19 cellular contexts compared by ENCODE assay signal in the genomic region with DNA sequence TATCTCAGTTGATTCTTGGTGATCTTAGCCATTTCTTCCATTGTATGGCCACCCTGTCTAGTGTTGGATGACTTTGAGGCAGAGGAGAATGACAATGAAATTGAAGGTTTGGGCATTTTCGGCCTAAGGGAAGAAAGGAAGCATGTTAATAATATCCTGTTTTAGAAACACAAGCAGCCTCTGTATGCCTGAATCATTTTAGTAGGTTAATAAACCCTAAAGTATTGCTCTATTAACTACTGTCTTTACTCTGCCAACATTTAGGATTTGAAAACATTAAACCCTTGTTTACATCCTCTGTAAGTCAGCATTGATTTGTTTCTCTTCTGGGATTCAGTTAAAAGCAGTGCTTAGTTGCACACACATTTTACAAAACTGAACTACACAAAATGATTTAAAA.
DNase-seq lines count a peak whose midpoint lies in the region; ATAC-seq and TF ChIP-seq lines count a peak whose summit lies in the region.
"Had no signal": no experiment of that assay in that cellular context is flagged by ENCODE, and none has a peak within 500 bp of the region (broad histone marks: within the 10 kb centered on the region; RNA-seq: fewer than 3 reads in every experiment).

No MANE protein-coding gene starts in this region.

- H3K9me3 Mint-ChIP-seq in nephron (no peaks in the 10 kb centered on the region), glutamatergic neuron (ENCODE audit: unreplicated experiment) (no peaks in the 10 kb centered on the region), Calu3 (ENCODE audit: low read depth, unreplicated experiment) (no peaks in the 10 kb centered on the region)
- H3K9me3 Mint-ChIP-seq: CD4-positive, alpha-beta T cell; IgD-negative memory B cell had no signal

- no peak overlapping the region for H3K9ac ChIP-seq in SK-N-MC (ENCODE audit: insufficient read length)
- H3K9ac ChIP-seq: BLaER1 had no signal

- H3K27me3 ChIP-seq in transverse colon: no peaks in the 10 kb centered on the region
- no peaks in the 10 kb centered on the region for H3K27me3 ChIP-seq in upper lobe of right lung
- no peaks in the 10 kb centered on the region for H3K27me3 ChIP-seq in SJCRH30
- H3K27me3 ChIP-seq: BLaER1 had no signal

- no peak for ATAC-seq in upper lobe of right lung
- ATAC-seq: A549, HCT116 had no signal

- WGBS in transverse colon (ENCODE audit: low coverage in 1 of 2), 2 donors: 46% methylated on average over 1 of the region's 1 CpG; no CpG with 5 or more reads in 1 of the 2 donors

- TF ChIP-seq EP300 in transverse colon (IDR thresholded peaks at IDR 0.05; ENCODE audit: low read depth): no peak

- POLR2A ChIA-PET in HEK293 (lab: Yijun Ruan, JAX): no interaction called here

- TF ChIP-seq CTCF in HEK293 (tag by site-specific recombination; IDR thresholded peaks at IDR 0.05) (no peak), nephron (IDR thresholded peaks at IDR 0.05; ENCODE audit: unreplicated experiment in 3 of 3) (no peak), transverse colon (IDR thresholded peaks at IDR 0.05) (no peak), upper lobe of right lung (IDR thresholded peaks at IDR 0.05) (no peak), glutamatergic neuron (IDR thresholded peaks at IDR 0.05; ENCODE audit: partially characterized antibody, unreplicated experiment) (no peak), Calu3 (IDR thresholded peaks at IDR 0.05; ENCODE audit: unreplicated experiment) (no peak)

- H3K9me3 ChIP-seq in HEK293 (ENCODE audit: control insufficient read depth, insufficient read depth, low read depth, low read length) (no peaks in the 10 kb centered on the region), SK-N-MC (ENCODE audit: low read depth, low read length) (no peaks in the 10 kb centered on the region), transverse colon (no peaks in the 10 kb centered on the region), upper lobe of right lung (no peaks in the 10 kb centered on the region), SJCRH30 (replicated peaks) (no peaks in the 10 kb centered on the region)
- H3K9me3 ChIP-seq: A549, BLaER1, Caco-2 had no signal

- H3K4me3 ChIP-seq in HEK293 (ENCODE audit: low read depth, low read length) (no peak overlapping the region), SK-N-MC (peak overlapping the region; percentile 38), transverse colon (no peak overlapping the region), upper lobe of right lung (no peak overlapping the region), SJCRH30 (no peak overlapping the region)
- H3K4me3 ChIP-seq: A549, BLaER1 had no signal

- H3K27ac Mint-ChIP-seq in nephron (peak overlapping the region; percentile 27 to 60 (median 53)), glutamatergic neuron (ENCODE audit: unreplicated experiment) (no peak overlapping the region), Calu3 (ENCODE audit: unreplicated experiment) (no peak overlapping the region)
- H3K27ac Mint-ChIP-seq: CD4-positive, alpha-beta T cell; IgD-negative memory B cell had no signal

- H3K4me1 Mint-ChIP-seq in nephron (peaks cover 62% of the 10 kb centered on the region), glutamatergic neuron (ENCODE audit: low read depth, unreplicated experiment) (peaks cover 5% of the 10 kb centered on the region), Calu3 (ENCODE audit: low read depth, unreplicated experiment) (no peaks in the 10 kb centered on the region)
- H3K4me1 Mint-ChIP-seq: IgD-negative memory B cell had no signal

- DNase-seq in SK-N-MC (ENCODE audit: low read depth, low spot score) (no peak), transverse colon (no peak), upper lobe of right lung (no peak), glutamatergic neuron (no peak), SJCRH30 (no peak), Calu3 (no peak)
- DNase-seq: Caco-2; CD4-positive, alpha-beta T cell; DMS153; GOT3; NCI-H2171; NCI-H524 treated with DMSO at 0.1 percent for 48 hours; OCI-M1 had no signal

- in situ Hi-C loops in transverse colon (cut with MboI; ENCODE audit: low pct_ligation_motif_present in 1 of 4, low pct_unique_long_range_greater_than_20kb in 1 of 4, low sequenced_read_pairs in 3 of 4): no loop called here

- BruUV-seq in Calu3 (replicated peaks; lab: Mats Ljungman, UMichigan): no TSS peak

- H3K27me3 Mint-ChIP-seq in nephron (ENCODE audit: low read depth) (no peaks in the 10 kb centered on the region), glutamatergic neuron (ENCODE audit: unreplicated experiment) (no peaks in the 10 kb centered on the region), Calu3 (ENCODE audit: unreplicated experiment) (no peaks in the 10 kb centered on the region)
- H3K27me3 Mint-ChIP-seq: IgD-negative memory B cell had no signal

- H3K27ac ChIP-seq in HEK293 (ENCODE audit: extremely low read depth, low read depth, low read length) (no peak overlapping the region), SK-N-MC (peak overlapping the region; percentile 22), transverse colon (peak overlapping the region; percentile 22 to 57 (median 30)), upper lobe of right lung (no peak overlapping the region), SJCRH30 (no peak overlapping the region)
- H3K27ac ChIP-seq: A549, BLaER1 had no signal

- no peaks in the 10 kb centered on the region for H3K36me3 ChIP-seq in HEK293 (ENCODE audit: control insufficient read depth in 2 of 2, insufficient read depth in 1 of 2, low read length in 2 of 2)
- H3K36me3 ChIP-seq in SK-N-MC (ENCODE audit: insufficient read depth, low read length): no peaks in the 10 kb centered on the region
- no peaks in the 10 kb centered on the region for H3K36me3 ChIP-seq in transverse colon
- H3K36me3 ChIP-seq in upper lobe of right lung: no peaks in the 10 kb centered on the region
- H3K36me3 ChIP-seq in SJCRH30: no peaks in the 10 kb centered on the region
- H3K36me3 ChIP-seq: BLaER1 had no signal

- H3K4me3 Mint-ChIP-seq in nephron (no peak overlapping the region), glutamatergic neuron (ENCODE audit: unreplicated experiment) (no peak overlapping the region), Calu3 (ENCODE audit: low read depth, unreplicated experiment) (no peak overlapping the region)
- H3K4me3 Mint-ChIP-seq: CD4-positive, alpha-beta T cell; IgD-negative memory B cell had no signal

- H3K4me1 ChIP-seq in HEK293 (ENCODE audit: control insufficient read depth, insufficient read depth, low read length) (peaks cover 58% of the 10 kb centered on the region), transverse colon (peaks cover 13 to 71% (median 44%) of the 10 kb centered on the region in 4 donors), upper lobe of right lung (peaks cover 11% of the 10 kb centered on the region), SJCRH30 (no peaks in the 10 kb centered on the region)
- H3K4me1 ChIP-seq: BLaER1 had no signal

- H3K36me3 Mint-ChIP-seq in nephron (ENCODE audit: low read depth) (no peaks in the 10 kb centered on the region), glutamatergic neuron (ENCODE audit: unreplicated experiment) (no peaks in the 10 kb centered on the region), Calu3 (ENCODE audit: insufficient read depth, unreplicated experiment) (no peaks in the 10 kb centered on the region)
- H3K36me3 Mint-ChIP-seq: IgD-negative memory B cell had no signal

- CTCF ChIA-PET in HEK293 (lab: Yijun Ruan, JAX): no interaction called here
- CTCF ChIA-PET in Calu3 (lab: Charles Lee): no interaction called here

- TF ChIP-seq POLR2A in transverse colon (IDR thresholded peaks at IDR 0.05): no peak

- intact Hi-C loops in transverse colon (cut with DNase I; ENCODE audit: low total_unique reads) (no loop called here), upper lobe of right lung (cut with DNase I) (no loop called here), Calu3 (cut with micrococcal nuclease; ENCODE audit: unreplicated experiment) (no loop called here)

TF ChIP-seq in HEK293, 187 proteins besides CTCF, POLR2A, EP300 and RAD21:
- TF ChIP-seq ZBTB20 (tag by site-specific recombination; IDR thresholded peaks at IDR 0.05): peak; percentile 3; the same call in 1 of the 2 replicates
- TF ChIP-seq, protein P1, sequence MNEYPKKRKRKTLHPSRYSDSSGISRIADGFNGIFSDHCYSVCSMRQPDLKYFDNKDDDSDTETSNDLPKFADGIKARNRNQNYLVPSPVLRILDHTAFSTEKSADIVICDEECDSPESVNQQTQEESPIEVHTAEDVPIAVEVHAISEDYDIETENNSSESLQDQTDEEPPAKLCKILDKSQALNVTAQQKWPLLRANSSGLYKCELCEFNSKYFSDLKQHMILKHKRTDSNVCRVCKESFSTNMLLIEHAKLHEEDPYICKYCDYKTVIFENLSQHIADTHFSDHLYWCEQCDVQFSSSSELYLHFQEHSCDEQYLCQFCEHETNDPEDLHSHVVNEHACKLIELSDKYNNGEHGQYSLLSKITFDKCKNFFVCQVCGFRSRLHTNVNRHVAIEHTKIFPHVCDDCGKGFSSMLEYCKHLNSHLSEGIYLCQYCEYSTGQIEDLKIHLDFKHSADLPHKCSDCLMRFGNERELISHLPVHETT (tag by site-specific recombination; IDR thresholded peaks at IDR 0.05): no peak

Comparison
In these comparisons a context has a peak if more than half of its experiments do, and no peak if none do; other contexts are left out.
1. H3K27ac ChIP-seq: peak in SK-N-MC (single experiment) and transverse colon (4 of 4); none in HEK293 (single experiment), upper lobe of right lung (single experiment) and SJCRH30 (single experiment).
2. H3K27ac Mint-ChIP-seq: peak in nephron (3 of 3); none in glutamatergic neuron (single experiment) and Calu3 (single experiment).